1 cellular context compared by ENCODE assay signal in genomic region chr5:134328619-134329018, GRCh38.
TF ChIP-seq lines count a peak whose summit lies in the region.

No MANE protein-coding gene starts in this region.

TF ChIP-seq in GM23338, 12 proteins besides CTCF, POLR2A, EP300 and RAD21:
- no peak for TF ChIP-seq ETS1 (IDR thresholded peaks at IDR 0.05)
- TF ChIP-seq JUNB (IDR thresholded peaks at IDR 0.05; ENCODE audit: unreplicated experiment) = no peak
- TF ChIP-seq ZNF114 (CRISPR knock-in tag; IDR thresholded peaks at IDR 0.05) = no peak
- no peak for TF ChIP-seq POLR2AphosphoS5 (IDR thresholded peaks at IDR 0.05; ENCODE audit: low read depth)
